Comparison of ENCODE assay signal across 1 cellular context in the genomic region with DNA sequence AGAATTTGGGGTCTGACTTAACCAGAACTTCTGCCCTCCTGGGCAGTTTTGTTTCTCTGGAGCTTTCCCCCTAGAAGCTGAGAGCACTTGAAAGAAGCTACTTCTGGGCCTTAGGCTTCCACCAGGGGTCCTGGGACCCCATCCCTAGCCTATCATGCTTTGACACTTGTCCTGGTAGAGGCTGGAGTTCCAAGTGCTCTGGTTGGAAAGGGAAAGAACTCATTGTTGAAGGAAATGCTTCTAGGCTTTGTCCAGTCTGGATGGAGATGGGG.
TF ChIP-seq lines count a peak whose summit lies in the region.

No MANE protein-coding gene starts in this region.

TF ChIP-seq in WTC11, 78 proteins besides CTCF, POLR2A, EP300 and RAD21 (continued from another document):
- no peak for TF ChIP-seq FOXP1 (CRISPR knock-in tag; IDR thresholded peaks at IDR 0.05; ENCODE audit: borderline replicate concordance)
- TF ChIP-seq, protein P1, sequence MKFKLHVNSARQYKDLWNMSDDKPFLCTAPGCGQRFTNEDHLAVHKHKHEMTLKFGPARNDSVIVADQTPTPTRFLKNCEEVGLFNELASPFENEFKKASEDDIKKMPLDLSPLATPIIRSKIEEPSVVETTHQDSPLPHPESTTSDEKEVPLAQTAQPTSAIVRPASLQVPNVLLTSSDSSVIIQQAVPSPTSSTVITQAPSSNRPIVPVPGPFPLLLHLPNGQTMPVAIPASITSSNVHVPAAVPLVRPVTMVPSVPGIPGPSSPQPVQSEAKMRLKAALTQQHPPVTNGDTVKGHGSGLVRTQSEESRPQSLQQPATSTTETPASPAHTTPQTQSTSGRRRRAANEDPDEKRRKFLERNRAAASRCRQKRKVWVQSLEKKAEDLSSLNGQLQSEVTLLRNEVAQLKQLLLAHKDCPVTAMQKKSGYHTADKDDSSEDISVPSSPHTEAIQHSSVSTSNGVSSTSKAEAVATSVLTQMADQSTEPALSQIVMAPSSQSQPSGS (CRISPR knock-in tag; IDR thresholded peaks at IDR 0.05; ENCODE audit: borderline replicate concordance, low read depth), result no peak
- TF ChIP-seq, protein P2, sequence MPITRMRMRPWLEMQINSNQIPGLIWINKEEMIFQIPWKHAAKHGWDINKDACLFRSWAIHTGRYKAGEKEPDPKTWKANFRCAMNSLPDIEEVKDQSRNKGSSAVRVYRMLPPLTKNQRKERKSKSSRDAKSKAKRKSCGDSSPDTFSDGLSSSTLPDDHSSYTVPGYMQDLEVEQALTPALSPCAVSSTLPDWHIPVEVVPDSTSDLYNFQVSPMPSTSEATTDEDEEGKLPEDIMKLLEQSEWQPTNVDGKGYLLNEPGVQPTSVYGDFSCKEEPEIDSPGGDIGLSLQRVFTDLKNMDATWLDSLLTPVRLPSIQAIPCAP (CRISPR knock-in tag; IDR thresholded peaks at IDR 0.05), result no peak
- TF ChIP-seq, protein P3, sequence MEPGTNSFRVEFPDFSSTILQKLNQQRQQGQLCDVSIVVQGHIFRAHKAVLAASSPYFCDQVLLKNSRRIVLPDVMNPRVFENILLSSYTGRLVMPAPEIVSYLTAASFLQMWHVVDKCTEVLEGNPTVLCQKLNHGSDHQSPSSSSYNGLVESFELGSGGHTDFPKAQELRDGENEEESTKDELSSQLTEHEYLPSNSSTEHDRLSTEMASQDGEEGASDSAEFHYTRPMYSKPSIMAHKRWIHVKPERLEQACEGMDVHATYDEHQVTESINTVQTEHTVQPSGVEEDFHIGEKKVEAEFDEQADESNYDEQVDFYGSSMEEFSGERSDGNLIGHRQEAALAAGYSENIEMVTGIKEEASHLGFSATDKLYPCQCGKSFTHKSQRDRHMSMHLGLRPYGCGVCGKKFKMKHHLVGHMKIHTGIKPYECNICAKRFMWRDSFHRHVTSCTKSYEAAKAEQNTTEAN (CRISPR knock-in tag; IDR thresholded peaks at IDR 0.05), result no peak
- TF ChIP-seq, protein P4, sequence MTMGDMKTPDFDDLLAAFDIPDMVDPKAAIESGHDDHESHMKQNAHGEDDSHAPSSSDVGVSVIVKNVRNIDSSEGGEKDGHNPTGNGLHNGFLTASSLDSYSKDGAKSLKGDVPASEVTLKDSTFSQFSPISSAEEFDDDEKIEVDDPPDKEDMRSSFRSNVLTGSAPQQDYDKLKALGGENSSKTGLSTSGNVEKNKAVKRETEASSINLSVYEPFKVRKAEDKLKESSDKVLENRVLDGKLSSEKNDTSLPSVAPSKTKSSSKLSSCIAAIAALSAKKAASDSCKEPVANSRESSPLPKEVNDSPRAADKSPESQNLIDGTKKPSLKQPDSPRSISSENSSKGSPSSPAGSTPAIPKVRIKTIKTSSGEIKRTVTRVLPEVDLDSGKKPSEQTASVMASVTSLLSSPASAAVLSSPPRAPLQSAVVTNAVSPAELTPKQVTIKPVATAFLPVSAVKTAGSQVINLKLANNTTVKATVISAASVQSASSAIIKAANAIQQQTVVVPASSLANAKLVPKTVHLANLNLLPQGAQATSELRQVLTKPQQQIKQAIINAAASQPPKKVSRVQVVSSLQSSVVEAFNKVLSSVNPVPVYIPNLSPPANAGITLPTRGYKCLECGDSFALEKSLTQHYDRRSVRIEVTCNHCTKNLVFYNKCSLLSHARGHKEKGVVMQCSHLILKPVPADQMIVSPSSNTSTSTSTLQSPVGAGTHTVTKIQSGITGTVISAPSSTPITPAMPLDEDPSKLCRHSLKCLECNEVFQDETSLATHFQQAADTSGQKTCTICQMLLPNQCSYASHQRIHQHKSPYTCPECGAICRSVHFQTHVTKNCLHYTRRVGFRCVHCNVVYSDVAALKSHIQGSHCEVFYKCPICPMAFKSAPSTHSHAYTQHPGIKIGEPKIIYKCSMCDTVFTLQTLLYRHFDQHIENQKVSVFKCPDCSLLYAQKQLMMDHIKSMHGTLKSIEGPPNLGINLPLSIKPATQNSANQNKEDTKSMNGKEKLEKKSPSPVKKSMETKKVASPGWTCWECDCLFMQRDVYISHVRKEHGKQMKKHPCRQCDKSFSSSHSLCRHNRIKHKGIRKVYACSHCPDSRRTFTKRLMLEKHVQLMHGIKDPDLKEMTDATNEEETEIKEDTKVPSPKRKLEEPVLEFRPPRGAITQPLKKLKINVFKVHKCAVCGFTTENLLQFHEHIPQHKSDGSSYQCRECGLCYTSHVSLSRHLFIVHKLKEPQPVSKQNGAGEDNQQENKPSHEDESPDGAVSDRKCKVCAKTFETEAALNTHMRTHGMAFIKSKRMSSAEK (CRISPR knock-in tag; IDR thresholded peaks at IDR 0.05; ENCODE audit: borderline replicate concordance), result no peak
- TF ChIP-seq TEAD4 (CRISPR knock-in tag; IDR thresholded peaks at IDR 0.05), result no peak
- no peak for TF ChIP-seq RORB (CRISPR knock-in tag; IDR thresholded peaks at IDR 0.05)
- TF ChIP-seq EMX1 (CRISPR knock-in tag; IDR thresholded peaks at IDR 0.05), result no peak
- no peak for TF ChIP-seq HMGA2 (CRISPR knock-in tag; IDR thresholded peaks at IDR 0.05)
